ENCODE assay signal across 8 cellular contexts in the genomic region with DNA sequence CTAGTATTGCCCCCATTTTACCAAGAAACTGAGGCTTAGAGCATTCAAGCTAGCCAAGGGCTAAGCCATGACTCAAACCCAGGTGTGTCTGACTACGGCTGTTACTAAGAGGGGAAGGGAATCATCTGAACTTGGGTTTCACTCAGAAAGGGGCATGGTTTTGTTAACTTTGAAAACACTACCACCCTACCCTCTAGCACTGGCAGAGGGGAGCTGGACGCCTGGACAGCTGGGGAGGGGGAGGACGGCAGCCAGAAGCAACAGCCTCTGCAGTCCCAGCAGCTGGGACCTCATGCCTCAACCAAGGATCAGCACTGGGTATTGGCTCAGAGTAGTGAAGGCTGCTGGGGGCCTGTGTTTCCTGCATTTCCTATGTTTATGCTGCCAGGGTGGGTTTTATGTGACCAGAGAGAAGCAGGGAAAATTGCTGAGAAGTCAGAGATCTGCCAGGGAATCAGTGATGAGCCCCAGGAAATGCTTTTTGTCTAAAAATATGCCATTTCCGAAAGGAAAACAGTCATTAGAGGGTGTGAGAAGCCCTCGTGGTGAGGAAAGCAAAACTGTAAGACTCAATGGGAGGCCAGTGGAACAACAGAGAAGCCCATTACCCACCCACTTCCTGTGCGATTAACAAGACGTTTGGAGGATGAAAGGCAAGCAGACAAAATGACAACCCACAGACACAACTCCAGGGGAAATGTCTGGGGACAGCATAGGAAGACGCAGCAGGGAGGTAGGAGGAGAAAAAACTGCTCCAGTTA. TPM values are rescaled to one million over a fixed set of nuclear protein-coding genes. Genes with fewer than 3 reads are reported as not detected.
A peak's percentile ranks its signal among the peaks of the same experiment; 100 is the strongest.
DNase-seq lines count a peak whose midpoint lies in the region; ATAC-seq and TF ChIP-seq lines count a peak whose summit lies in the region.
"Had no signal": no experiment of that assay in that cellular context is flagged by ENCODE, and none has a peak within 500 bp of the region (broad histone marks: within the 10 kb centered on the region; RNA-seq: fewer than 3 reads in every experiment).

No MANE protein-coding gene starts in this region.

- H3K9me2 ChIP-seq in GM23338 (ENCODE audit: insufficient read depth): peaks cover 12% of the 10 kb centered on the region

- no peaks in the 10 kb centered on the region for H3K9me3 ChIP-seq in SJCRH30 (replicated peaks)

- H4K20me1 ChIP-seq in GM23338 (replicated peaks; ENCODE audit: insufficient read depth): no peaks in the 10 kb centered on the region

- no peak overlapping the region for H3K4me2 ChIP-seq in GM23338

- H3K27ac Mint-ChIP-seq in GM23338: no peak overlapping the region
- peak overlapping the region; percentile 70 for H3K27ac Mint-ChIP-seq in central memory CD8-positive, alpha-beta T cell (ENCODE audit: low read depth)

- H3K36me3 Mint-ChIP-seq in GM23338 (ENCODE audit: low read depth): no peaks in the 10 kb centered on the region
- peaks cover 6% of the 10 kb centered on the region for H3K36me3 Mint-ChIP-seq in central memory CD8-positive, alpha-beta T cell (ENCODE audit: insufficient read depth)

- no peak for TF ChIP-seq CTCF in GM23338 (conservative IDR thresholded peaks at IDR 0.05; ENCODE audit: low read depth in 2 of 2)

- DNase-seq in GM23338 (ENCODE audit: low spot score): no peak
- peak; percentile 54 to 74 for DNase-seq in SJCRH30
- DNase-seq in central memory CD8-positive, alpha-beta T cell (ENCODE audit: low spot score in 2 of 2): peak in 1 of 2 donors; percentile 51
- peak; percentile 54 for DNase-seq in stimulated activated CD4-positive, alpha-beta T cell treated with anti-CD3 and anti-CD28 coated beads, Interleukin-4, amount 100 ng/mL, for 24 hours
- no peak for DNase-seq in middle frontal gyrus (ENCODE audit: extremely low spot score, low spot score)
- DNase-seq in GOT3 (lab: John Stamatoyannopoulos, UW): no peak

- no peaks in the 10 kb centered on the region for H3K79me2 ChIP-seq in GM23338 (replicated peaks; ENCODE audit: insufficient read depth)

- ATAC-seq in GM23338: no peak
- ATAC-seq in central memory CD8-positive, alpha-beta T cell (replicated peaks; ENCODE audit: extremely low read depth, poor library complexity, severe bottlenecking): peak; percentile 91
- no peak for ATAC-seq in HG02763 (IDR thresholded peaks at IDR 0.05; ENCODE audit: unreplicated experiment)

- H3K4me1 Mint-ChIP-seq in GM23338: peaks cover 21% of the 10 kb centered on the region
- peaks cover 53% of the 10 kb centered on the region for H3K4me1 Mint-ChIP-seq in central memory CD8-positive, alpha-beta T cell

- no peak overlapping the region for H3K4me3 ChIP-seq in GM23338
- H3K4me3 ChIP-seq in SJCRH30: no peak overlapping the region

- no peaks in the 10 kb centered on the region for H3K9me3 Mint-ChIP-seq in GM23338
- H3K9me3 Mint-ChIP-seq in central memory CD8-positive, alpha-beta T cell: no peaks in the 10 kb centered on the region

- H2AFZ ChIP-seq in GM23338: peak overlapping the region; percentile 69

- H3K27me3 ChIP-seq in GM23338 (ENCODE audit: insufficient read depth): no peaks in the 10 kb centered on the region
- no peaks in the 10 kb centered on the region for H3K27me3 ChIP-seq in SJCRH30

- H3K4me1 ChIP-seq in GM23338 (ENCODE audit: insufficient read depth) (peaks cover 4% of the 10 kb centered on the region; the same call in 1 of the 2 replicates), SJCRH30 (peaks cover 71% of the 10 kb centered on the region)

- H3K36me3 ChIP-seq in GM23338 (ENCODE audit: insufficient read depth): no peaks in the 10 kb centered on the region
- H3K36me3 ChIP-seq in SJCRH30: no peaks in the 10 kb centered on the region

- H3K4me3 Mint-ChIP-seq in GM23338: no peak overlapping the region
- peak overlapping the region; percentile 65 for H3K4me3 Mint-ChIP-seq in central memory CD8-positive, alpha-beta T cell

- H3K27me3 Mint-ChIP-seq in GM23338 (ENCODE audit: insufficient read depth, low read depth, poor library complexity): peaks cover 2% of the 10 kb centered on the region
- H3K27me3 Mint-ChIP-seq in central memory CD8-positive, alpha-beta T cell: no peaks in the 10 kb centered on the region

- H3K27ac ChIP-seq in GM23338 (ENCODE audit: low read depth) (no peak overlapping the region), SJCRH30 (peak overlapping the region; percentile 60)
- H3K27ac ChIP-seq: HL-60 had no signal

- H3F3A ChIP-seq in GM23338 (replicated peaks; ENCODE audit: low read depth): no peaks in the 10 kb centered on the region

TF ChIP-seq in GM23338, 12 proteins besides CTCF, POLR2A, EP300 and RAD21 (continues in another document):
- TF ChIP-seq ZNF331 (CRISPR knock-in tag; IDR thresholded peaks at IDR 0.05; ENCODE audit: low read depth): no peak
- no peak for TF ChIP-seq JUNB (IDR thresholded peaks at IDR 0.05; ENCODE audit: unreplicated experiment)
- TF ChIP-seq ZNF114 (CRISPR knock-in tag; IDR thresholded peaks at IDR 0.05): no peak
- TF ChIP-seq POLR2AphosphoS5 (IDR thresholded peaks at IDR 0.05; ENCODE audit: low read depth): no peak
- no peak for TF ChIP-seq NANOG (IDR thresholded peaks at IDR 0.05; ENCODE audit: borderline replicate concordance)
- TF ChIP-seq, protein P1, sequence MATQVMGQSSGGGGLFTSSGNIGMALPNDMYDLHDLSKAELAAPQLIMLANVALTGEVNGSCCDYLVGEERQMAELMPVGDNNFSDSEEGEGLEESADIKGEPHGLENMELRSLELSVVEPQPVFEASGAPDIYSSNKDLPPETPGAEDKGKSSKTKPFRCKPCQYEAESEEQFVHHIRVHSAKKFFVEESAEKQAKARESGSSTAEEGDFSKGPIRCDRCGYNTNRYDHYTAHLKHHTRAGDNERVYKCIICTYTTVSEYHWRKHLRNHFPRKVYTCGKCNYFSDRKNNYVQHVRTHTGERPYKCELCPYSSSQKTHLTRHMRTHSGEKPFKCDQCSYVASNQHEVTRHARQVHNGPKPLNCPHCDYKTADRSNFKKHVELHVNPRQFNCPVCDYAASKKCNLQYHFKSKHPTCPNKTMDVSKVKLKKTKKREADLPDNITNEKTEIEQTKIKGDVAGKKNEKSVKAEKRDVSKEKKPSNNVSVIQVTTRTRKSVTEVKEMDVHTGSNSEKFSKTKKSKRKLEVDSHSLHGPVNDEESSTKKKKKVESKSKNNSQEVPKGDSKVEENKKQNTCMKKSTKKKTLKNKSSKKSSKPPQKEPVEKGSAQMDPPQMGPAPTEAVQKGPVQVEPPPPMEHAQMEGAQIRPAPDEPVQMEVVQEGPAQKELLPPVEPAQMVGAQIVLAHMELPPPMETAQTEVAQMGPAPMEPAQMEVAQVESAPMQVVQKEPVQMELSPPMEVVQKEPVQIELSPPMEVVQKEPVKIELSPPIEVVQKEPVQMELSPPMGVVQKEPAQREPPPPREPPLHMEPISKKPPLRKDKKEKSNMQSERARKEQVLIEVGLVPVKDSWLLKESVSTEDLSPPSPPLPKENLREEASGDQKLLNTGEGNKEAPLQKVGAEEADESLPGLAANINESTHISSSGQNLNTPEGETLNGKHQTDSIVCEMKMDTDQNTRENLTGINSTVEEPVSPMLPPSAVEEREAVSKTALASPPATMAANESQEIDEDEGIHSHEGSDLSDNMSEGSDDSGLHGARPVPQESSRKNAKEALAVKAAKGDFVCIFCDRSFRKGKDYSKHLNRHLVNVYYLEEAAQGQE (IDR thresholded peaks at IDR 0.05; ENCODE audit: unreplicated experiment): no peak
- TF ChIP-seq CREB1 (CRISPR knock-in tag; IDR thresholded peaks at IDR 0.05; ENCODE audit: low read depth): no peak
- TF ChIP-seq, protein P2, sequence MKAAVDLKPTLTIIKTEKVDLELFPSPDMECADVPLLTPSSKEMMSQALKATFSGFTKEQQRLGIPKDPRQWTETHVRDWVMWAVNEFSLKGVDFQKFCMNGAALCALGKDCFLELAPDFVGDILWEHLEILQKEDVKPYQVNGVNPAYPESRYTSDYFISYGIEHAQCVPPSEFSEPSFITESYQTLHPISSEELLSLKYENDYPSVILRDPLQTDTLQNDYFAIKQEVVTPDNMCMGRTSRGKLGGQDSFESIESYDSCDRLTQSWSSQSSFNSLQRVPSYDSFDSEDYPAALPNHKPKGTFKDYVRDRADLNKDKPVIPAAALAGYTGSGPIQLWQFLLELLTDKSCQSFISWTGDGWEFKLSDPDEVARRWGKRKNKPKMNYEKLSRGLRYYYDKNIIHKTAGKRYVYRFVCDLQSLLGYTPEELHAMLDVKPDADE (IDR thresholded peaks at IDR 0.05): no peak
- no peak for TF ChIP-seq STAT1 (IDR thresholded peaks at IDR 0.05; ENCODE audit: unreplicated experiment)
- no peak for TF ChIP-seq EZH2 (IDR thresholded peaks at IDR 0.05; ENCODE audit: low read depth, unreplicated experiment)

RNA-seq across cellular contexts. Expression of a gene that starts 41.2 kb away (rescaled TPM):
- total RNA-seq in GM23338 (2014; rRNA removed; shearing (Covaris generic)): not detected in 2 replicates
- polyA plus RNA-seq in GM23338 (2016; fragmentation: Nextera tagmentation; extraction: Ambion mirVana): not detected in 2 replicates
- 0.35 and 1.2 TPM in 2 replicates for total RNA-seq in SJCRH30 (2014; rRNA removed; shearing (Covaris generic))

Comparison
In these comparisons a context has a peak if more than half of its experiments do, and no peak if none do; other contexts are left out.
1. DNase-seq: peak in SJCRH30 (2 of 2) and stimulated activated CD4-positive, alpha-beta T cell treated with anti-CD3 and anti-CD28 coated beads, Interleukin-4, amount 100 ng/mL, for 24 hours (single experiment); none in GM23338 (single experiment), middle frontal gyrus (single experiment) and GOT3 (single experiment).